In genomic region chrX:129655547-129656248, GRCh38 we compare ENCODE assay signal across 8 cellular contexts. TPM values are rescaled to one million over a fixed set of nuclear protein-coding genes. Genes with fewer than 3 reads are reported as not detected.
A peak's percentile ranks its signal among the peaks of the same experiment; 100 is the strongest.
DNase-seq lines count a peak whose midpoint lies in the region; ATAC-seq, FAIRE-seq and TF ChIP-seq lines count a peak whose summit lies in the region.

No MANE protein-coding gene starts in this region.

- CTCF ChIA-PET in GM12878 (lab: Yijun Ruan, JAX), result interaction anchor here (0.9 to 1.4 kb wide), 3 partner anchors 67 to 167 kb away, joined by 3 to 5 read pairs (median 4); no protein-coding TSS in a partner anchor

- peaks cover 28% of the 10 kb centered on the region for H3K4me1 Mint-ChIP-seq in nephron progenitor cell

- H3K9ac ChIP-seq in Loucy (ENCODE audit: low read depth, low read length, poor library complexity, severe bottlenecking) (no peak overlapping the region), GM12878 (ENCODE audit: control insufficient read depth, insufficient read depth, low read length) (no peak overlapping the region)

- SMC1A ChIA-PET in GM12878 (lab: Charles Lee; ENCODE audit: uncharacterized antibody, unreplicated experiment), result no interaction called here

- H3K4me1 ChIP-seq in Loucy (ENCODE audit: insufficient read depth, low read length, poor library complexity, severe bottlenecking), result peaks cover 4% of the 10 kb centered on the region
- H3K4me1 ChIP-seq in GM12878 (ENCODE audit: control insufficient read depth, insufficient read depth, low read length), result no peaks in the 10 kb centered on the region

- TF ChIP-seq CTCF in Loucy (conservative IDR thresholded peaks at IDR 0.05; ENCODE audit: low read length), result peak; percentile 34
- TF ChIP-seq CTCF in GM12878 (IDR thresholded peaks at IDR 0.05 in 2 of 3, conservative IDR thresholded peaks at IDR 0.05 in 1 of 3; ENCODE audit: control insufficient read depth in 2 of 3, extremely low read depth in 1 of 3, insufficient read depth in 1 of 3, low read depth in 3 of 3, low read length in 3 of 3), result peak; percentile 20 to 50 (median 37); a peak in 4 of 6 replicates
- TF ChIP-seq CTCF in nephron progenitor cell (IDR thresholded peaks at IDR 0.05), result no peak

- DNase-seq in NCI-H2196 (lab: John Stamatoyannopoulos, UW; ENCODE audit: unreplicated experiment) (peak; percentile 0), NCI-H2196 treated with DMSO at 0.1 percent for 48 hours (lab: John Stamatoyannopoulos, UW; ENCODE audit: unreplicated experiment) (no peak), GM12878 (ENCODE audit: low read depth, low spot score) (no peak), nephron progenitor cell (peak; percentile 19), posterior vena cava (ENCODE audit: low spot score) (no peak)

- FAIRE-seq in GM12878 (lab: Jason Lieb, UNC), result no peak

- no TSS peak for BruUV-seq in GM12878 (replicated peaks; lab: Mats Ljungman, UMichigan)

- no peaks in the 10 kb centered on the region for H3F3A ChIP-seq in Loucy (ENCODE audit: low read depth)

- H3K27ac ChIP-seq in GM12878 (ENCODE audit: control insufficient read depth, insufficient read depth), result no peak overlapping the region

- H3K27me3 ChIP-seq in Loucy (ENCODE audit: insufficient read depth, low read length, poor library complexity, severe bottlenecking), result no peaks in the 10 kb centered on the region
- peaks cover 4% of the 10 kb centered on the region in 2 experiments; a peak in 3 of 4 replicates for H3K27me3 ChIP-seq in GM12878 (replicated peaks in 1 of 2; ENCODE audit: control insufficient read depth in 2 of 2, insufficient read depth in 2 of 2, low read length in 1 of 2)

- H3K36me3 ChIP-seq in Loucy (ENCODE audit: insufficient read depth, low read length) (no peaks in the 10 kb centered on the region), GM12878 (ENCODE audit: control insufficient read depth in 2 of 2, insufficient read depth in 2 of 2, low read length in 1 of 2) (no peaks in the 10 kb centered on the region)

- H3K36me3 Mint-ChIP-seq in nephron progenitor cell (ENCODE audit: low read depth), result no peaks in the 10 kb centered on the region

- RAD21 ChIA-PET in GM12878 (lab: Charles Lee; ENCODE audit: unreplicated experiment), result interaction anchor here (0.6 kb wide), 1 partner anchor 163 kb away, joined by 3 read pairs; no protein-coding TSS in a partner anchor

- H3K79me2 ChIP-seq in Loucy (ENCODE audit: insufficient read depth, low read length), result no peaks in the 10 kb centered on the region
- no peaks in the 10 kb centered on the region for H3K79me2 ChIP-seq in GM12878 (ENCODE audit: control insufficient read depth, insufficient read depth, low read length)

- H3K9me2 ChIP-seq in Loucy (replicated peaks; ENCODE audit: low read depth, low read length), result no peaks in the 10 kb centered on the region

- in situ Hi-C loops in GM12878 (cut with MboI), result no loop called here

- H2AFZ ChIP-seq in Loucy (ENCODE audit: low read length) (no peak overlapping the region), GM12878 (ENCODE audit: control insufficient read depth, low read depth, low read length) (no peak overlapping the region)

- H3K9me3 ChIP-seq in Loucy (ENCODE audit: insufficient read depth, low read depth, low read length) (no peaks in the 10 kb centered on the region), GM12878 (replicated peaks; ENCODE audit: control insufficient read depth, insufficient read depth, low read length) (no peaks in the 10 kb centered on the region)

- H4K20me1 ChIP-seq in Loucy (ENCODE audit: insufficient read depth, low read length, poor library complexity, severe bottlenecking) (no peaks in the 10 kb centered on the region), GM12878 (ENCODE audit: control insufficient read depth, insufficient read depth) (no peaks in the 10 kb centered on the region)

- H3K4me3 ChIP-seq in Loucy (ENCODE audit: low read length, poor library complexity, severe bottlenecking) (peak overlapping the region; percentile 68), GM12878 (no peak overlapping the region)

- POLR2A ChIA-PET in GM12878 (lab: Charles Lee), result interaction anchor here (0.7 kb wide), 1 partner anchor 26 kb away, joined by 3 read pairs; no protein-coding TSS in a partner anchor

- no peak overlapping the region for H3K27ac Mint-ChIP-seq in nephron progenitor cell

- 40% methylated on average over 11 of the region's 11 CpGs for WGBS in GM12878 (ENCODE audit: insufficient coverage, insufficient replicate concordance, low lambda C conversion rate, missing lambda C conversion rate)

- ATAC-seq in GM12878, result peak; percentile 51; the same call in 2 of the 3 replicates
- ATAC-seq in GM18498 (IDR thresholded peaks at IDR 0.05; ENCODE audit: unreplicated experiment), result no peak
- no peak for ATAC-seq in GM18870 (IDR thresholded peaks at IDR 0.05; ENCODE audit: unreplicated experiment)

- H3K9me3 Mint-ChIP-seq in nephron progenitor cell, result peaks cover 23% of the 10 kb centered on the region

- peak overlapping the region; percentile 81 for H3K4me3 Mint-ChIP-seq in nephron progenitor cell

- no peak for TF ChIP-seq EP300 in GM12878 (IDR thresholded peaks at IDR 0.05; ENCODE audit: borderline replicate concordance in 1 of 2, control insufficient read depth in 1 of 2, low read depth in 2 of 2, low read length in 2 of 2)

- peaks cover 62% of the 10 kb centered on the region for H3K27me3 Mint-ChIP-seq in nephron progenitor cell (ENCODE audit: low read depth, poor library complexity)

- intact Hi-C loops in GM12878 (cut with micrococcal nuclease; ENCODE audit: unreplicated experiment), result loop anchor here (1.0 kb wide), 1 partner anchor 168 kb away; no protein-coding TSS in a partner anchor
- intact Hi-C loops in posterior vena cava (cut with DNase I), result no loop called here

- peak; percentile 53 for TF ChIP-seq RAD21 in GM12878 (IDR thresholded peaks at IDR 0.05; ENCODE audit: insufficient read depth, low read depth, low read length)

- TF ChIP-seq POLR2A in GM12878 (IDR thresholded peaks at IDR 0.05; ENCODE audit: low read depth, low read length), result no peak

- H3K4me2 ChIP-seq in Loucy (ENCODE audit: low read depth, low read length, poor library complexity, severe bottlenecking), result no peak overlapping the region
- no peak overlapping the region for H3K4me2 ChIP-seq in GM12878 (ENCODE audit: control insufficient read depth, insufficient read depth)

TF ChIP-seq in GM12878, 131 proteins besides CTCF, POLR2A, EP300 and RAD21:
- TF ChIP-seq PAX5 (IDR thresholded peaks at IDR 0.05; ENCODE audit: borderline replicate concordance, low read depth, low read length) (no peak), SREBF1 (IDR thresholded peaks at IDR 0.05; ENCODE audit: low read length) (no peak), SMARCA5 (IDR thresholded peaks at IDR 0.05) (no peak), ZSCAN29 (IDR thresholded peaks at IDR 0.05) (no peak), BCLAF1 (IDR thresholded peaks at IDR 0.05) (no peak), TARDBP (IDR thresholded peaks at IDR 0.05; ENCODE audit: borderline replicate concordance) (no peak)

RNA-seq across cellular contexts. Expression of gene APLN, which starts 0.9 kb away (rescaled TPM):
- total RNA-seq in GM12878 (2013; cell fraction: nucleolus; rRNA removed), result not detected in 2 replicates
- not detected in 2 replicates for total RNA-seq in GM12878 (2014; rRNA removed)
- total RNA-seq in GM12878 (2014; rRNA removed; fragmentation: Illumina TruSeq; extraction: Trizol), result not detected in 2 replicates
- total RNA-seq in GM12878 (2021), result not detected in 2 replicates
- polyA plus RNA-seq in GM12878 (2011; ENCODE audit: low read depth), result not detected
- 0.31 and 0.33 TPM in 2 replicates for polyA plus RNA-seq in GM12878 (2011; rRNA removed)
- polyA plus RNA-seq in GM12878 (2011; cell fraction: cytosol; rRNA removed), result 0.58 and 0.65 TPM in 2 replicates
- polyA plus RNA-seq in GM12878 (2011; cell fraction: nucleus; rRNA removed), result 0.28 and 0.37 TPM in 2 replicates
- 0.15 and 0.45 TPM in 2 replicates for polyA plus RNA-seq in GM12878 (2012)
- not detected in 2 replicates for polyA plus RNA-seq in GM12878 (2014; fragmentation: Illumina TruSeq; extraction: Trizol)
- polyA plus RNA-seq in GM12878 (2014; fragmentation: Nextera tagmentation; extraction: Ambion mirVana), result not detected
- not detected in 2 replicates for polyA plus RNA-seq in GM12878 (2014; rRNA removed)
- polyA plus RNA-seq in GM12878 (2016; fragmentation: Nextera tagmentation; extraction: Ambion mirVana), result not detected
- polyA minus RNA-seq in GM12878 (2011; rRNA and poly(A)+ RNA removed), result 0.29 and 0.52 TPM in 2 replicates
- not detected in 2 replicates for polyA minus RNA-seq in GM12878 (2011; cell fraction: cytosol; rRNA and poly(A)+ RNA removed)
- polyA minus RNA-seq in GM12878 (2011; cell fraction: nucleus; rRNA and poly(A)+ RNA removed), result 0.10 TPM in 1 of 2 replicates, not detected in the other
- total RNA-seq in posterior vena cava, result 1 to 10 TPM; 6.1 to 8.5 TPM

Comparison
In these comparisons a context has a peak if more than half of its experiments do, and no peak if none do; other contexts are left out.
1. DNase-seq: peak in NCI-H2196 (single experiment) and nephron progenitor cell (single experiment); none in NCI-H2196 treated with DMSO at 0.1 percent for 48 hours (single experiment), GM12878 (single experiment) and posterior vena cava (single experiment).
2. RNA of gene APLN, which starts 0.9 kb away (total RNA-seq): 6.1 to 8.5 TPM in posterior vena cava; not detected in GM12878; every median in the first group is over 4 times any median in the second.